7 cellular contexts compared by ENCODE assay signal in genomic region chr17:67232441-67232840, GRCh38.
"Had no signal": no experiment of that assay in that cellular context is flagged by ENCODE, and none has a peak within 500 bp of the region (broad histone marks: within the 10 kb centered on the region; RNA-seq: fewer than 3 reads in every experiment).

No MANE protein-coding gene starts in this region.

- H3K27ac ChIP-seq: HL-60 had no signal

- DNase-seq: H9, HCEC 1CT, KBM-7 had no signal

- H3K4me1 Mint-ChIP-seq: GM23338, H9 had no signal

- H3K27ac Mint-ChIP-seq: GM23338, IgD-negative memory B cell had no signal

- ATAC-seq: GM23338, HepG2 had no signal

- H3K4me3 ChIP-seq: GM23338 had no signal

- H3K27me3 Mint-ChIP-seq: IgD-negative memory B cell had no signal

- H3K9me3 Mint-ChIP-seq: GM23338, H9, IgD-negative memory B cell had no signal

- H3K4me3 Mint-ChIP-seq: GM23338, H9, IgD-negative memory B cell had no signal
